In the genomic region with DNA sequence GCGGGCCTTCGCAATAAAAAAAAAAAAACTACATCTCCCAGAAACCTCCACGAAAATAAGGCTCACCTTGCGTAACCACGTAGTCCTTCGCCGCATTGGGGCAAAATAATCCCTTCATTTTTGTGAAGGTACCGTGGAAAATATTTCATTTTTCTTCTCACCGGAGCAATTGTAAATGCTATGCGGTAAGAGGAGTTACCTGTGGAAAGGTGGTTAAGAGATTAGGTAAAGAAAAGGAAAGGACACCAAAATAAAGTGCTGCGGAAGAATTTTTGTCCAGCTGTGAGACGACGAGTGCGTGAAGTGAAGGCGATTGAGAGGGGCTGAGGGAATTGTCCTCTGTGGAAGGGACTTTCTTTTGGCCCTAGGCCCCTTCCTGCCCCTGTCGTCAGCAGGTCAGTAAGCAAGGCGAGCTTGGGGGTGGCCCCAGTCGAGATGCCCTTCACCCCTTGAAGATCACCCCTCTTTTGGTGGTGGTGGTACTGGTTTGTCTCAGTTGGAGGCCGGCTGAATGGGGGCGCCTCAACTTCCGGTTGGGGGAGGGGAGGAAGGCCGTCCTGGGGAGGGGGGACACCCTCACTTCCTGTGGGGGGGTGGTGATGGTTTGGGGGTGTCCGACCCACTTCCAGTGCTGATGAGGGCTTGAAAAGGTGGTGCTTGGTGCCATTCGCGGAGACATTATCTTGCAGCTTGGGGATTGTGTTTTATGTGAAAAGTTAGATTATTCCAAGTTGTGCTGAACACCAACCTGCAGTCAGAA, we compare ENCODE assay signal across 1 cellular context.
TF ChIP-seq lines count a peak whose summit lies in the region.

TSS of gene HMG20A (plus strand) at position 279 of the 760 bp plus-strand sequence. CDS start 37,520 bp downstream, outside the sequence.

TF ChIP-seq in GM12878, 131 proteins besides CTCF, POLR2A, EP300 and RAD21 (continued from another document):
- TF ChIP-seq MLLT1 (IDR thresholded peaks at IDR 0.05), result peak; percentile 96
- peak; percentile 71 for TF ChIP-seq SKIL (IDR thresholded peaks at IDR 0.05; ENCODE audit: low read depth, poor library complexity, severe bottlenecking)
- TF ChIP-seq RAD51 (IDR thresholded peaks at IDR 0.05), result peak; percentile 31; the same call in 1 of the 2 replicates
- 0 out of 2 replicates have a peak, but pooled peaks have one; percentile 11 for TF ChIP-seq ZBTB33 (IDR thresholded peaks at IDR 0.05)
- TF ChIP-seq MTA3 (IDR thresholded peaks at IDR 0.05; ENCODE audit: borderline replicate concordance, low read length), result 0 out of 2 replicates have a peak, but pooled peaks have one; percentile 32
- no peak; the same call in 1 of the 2 replicates for TF ChIP-seq CEBPZ (IDR thresholded peaks at IDR 0.05; ENCODE audit: low read depth, low read length)
- TF ChIP-seq SRF (IDR thresholded peaks at IDR 0.05; ENCODE audit: low read depth in 2 of 2, low read length in 2 of 2), result peak in 1 of 2 experiments; percentile 4; a peak in 1 of 4 replicates
- TF ChIP-seq HCFC1 (IDR thresholded peaks at IDR 0.05; ENCODE audit: low read length), result peak; percentile 82
- no peak for TF ChIP-seq ASH2L (IDR thresholded peaks at IDR 0.05; ENCODE audit: borderline replicate concordance, low read depth)
- TF ChIP-seq, protein P1, sequence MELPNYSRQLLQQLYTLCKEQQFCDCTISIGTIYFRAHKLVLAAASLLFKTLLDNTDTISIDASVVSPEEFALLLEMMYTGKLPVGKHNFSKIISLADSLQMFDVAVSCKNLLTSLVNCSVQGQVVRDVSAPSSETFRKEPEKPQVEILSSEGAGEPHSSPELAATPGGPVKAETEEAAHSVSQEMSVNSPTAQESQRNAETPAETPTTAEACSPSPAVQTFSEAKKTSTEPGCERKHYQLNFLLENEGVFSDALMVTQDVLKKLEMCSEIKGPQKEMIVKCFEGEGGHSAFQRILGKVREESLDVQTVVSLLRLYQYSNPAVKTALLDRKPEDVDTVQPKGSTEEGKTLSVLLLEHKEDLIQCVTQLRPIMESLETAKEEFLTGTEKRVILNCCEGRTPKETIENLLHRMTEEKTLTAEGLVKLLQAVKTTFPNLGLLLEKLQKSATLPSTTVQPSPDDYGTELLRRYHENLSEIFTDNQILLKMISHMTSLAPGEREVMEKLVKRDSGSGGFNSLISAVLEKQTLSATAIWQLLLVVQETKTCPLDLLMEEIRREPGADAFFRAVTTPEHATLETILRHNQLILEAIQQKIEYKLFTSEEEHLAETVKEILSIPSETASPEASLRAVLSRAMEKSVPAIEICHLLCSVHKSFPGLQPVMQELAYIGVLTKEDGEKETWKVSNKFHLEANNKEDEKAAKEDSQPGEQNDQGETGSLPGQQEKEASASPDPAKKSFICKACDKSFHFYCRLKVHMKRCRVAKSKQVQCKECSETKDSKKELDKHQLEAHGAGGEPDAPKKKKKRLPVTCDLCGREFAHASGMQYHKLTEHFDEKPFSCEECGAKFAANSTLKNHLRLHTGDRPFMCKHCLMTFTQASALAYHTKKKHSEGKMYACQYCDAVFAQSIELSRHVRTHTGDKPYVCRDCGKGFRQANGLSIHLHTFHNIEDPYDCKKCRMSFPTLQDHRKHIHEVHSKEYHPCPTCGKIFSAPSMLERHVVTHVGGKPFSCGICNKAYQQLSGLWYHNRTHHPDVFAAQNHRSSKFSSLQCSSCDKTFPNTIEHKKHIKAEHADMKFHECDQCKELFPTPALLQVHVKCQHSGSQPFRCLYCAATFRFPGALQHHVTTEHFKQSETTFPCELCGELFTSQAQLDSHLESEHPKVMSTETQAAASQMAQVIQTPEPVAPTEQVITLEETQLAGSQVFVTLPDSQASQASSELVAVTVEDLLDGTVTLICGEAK (IDR thresholded peaks at IDR 0.05; ENCODE audit: borderline replicate concordance), result peak; percentile 88; the same call in 1 of the 2 replicates
- TF ChIP-seq, protein P2, sequence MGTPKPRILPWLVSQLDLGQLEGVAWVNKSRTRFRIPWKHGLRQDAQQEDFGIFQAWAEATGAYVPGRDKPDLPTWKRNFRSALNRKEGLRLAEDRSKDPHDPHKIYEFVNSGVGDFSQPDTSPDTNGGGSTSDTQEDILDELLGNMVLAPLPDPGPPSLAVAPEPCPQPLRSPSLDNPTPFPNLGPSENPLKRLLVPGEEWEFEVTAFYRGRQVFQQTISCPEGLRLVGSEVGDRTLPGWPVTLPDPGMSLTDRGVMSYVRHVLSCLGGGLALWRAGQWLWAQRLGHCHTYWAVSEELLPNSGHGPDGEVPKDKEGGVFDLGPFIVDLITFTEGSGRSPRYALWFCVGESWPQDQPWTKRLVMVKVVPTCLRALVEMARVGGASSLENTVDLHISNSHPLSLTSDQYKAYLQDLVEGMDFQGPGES (IDR thresholded peaks at IDR 0.05), result no peak
- peak; percentile 72; the same call in 1 of the 2 replicates for TF ChIP-seq CBFB (IDR thresholded peaks at IDR 0.05; ENCODE audit: low read depth)
- TF ChIP-seq EGR1 (IDR thresholded peaks at IDR 0.05; ENCODE audit: borderline replicate concordance in 1 of 2, low read depth in 2 of 2, low read length in 2 of 2), result peak in 1 of 2 experiments; percentile 51; a peak in 1 of 3 replicates
- TF ChIP-seq ZNF622 (IDR thresholded peaks at IDR 0.05), result no peak
- TF ChIP-seq ATF7 (IDR thresholded peaks at IDR 0.05; ENCODE audit: low read depth), result peak; percentile 93
